Comparison of ENCODE assay signal across 8 cellular contexts in the genomic region with DNA sequence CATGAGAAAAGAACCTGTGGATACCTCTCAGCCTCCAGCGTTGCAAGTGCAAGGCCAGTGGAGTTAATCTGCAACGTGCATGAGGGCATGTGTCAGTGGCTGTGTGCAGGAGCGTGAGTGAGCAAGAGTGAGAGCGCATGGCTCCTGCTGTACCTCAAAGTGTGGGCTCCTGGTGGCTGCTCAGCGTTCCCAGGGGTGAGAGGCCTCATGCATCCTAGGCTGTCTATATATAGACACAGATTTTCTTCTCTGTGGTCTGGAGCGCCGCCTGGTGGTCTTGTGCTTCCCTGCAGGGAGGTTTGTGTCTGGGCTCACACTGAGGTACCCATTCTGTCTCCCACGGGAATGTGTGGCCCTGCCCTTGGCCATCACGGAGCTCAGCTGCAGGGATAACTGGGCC.
A peak's percentile ranks its signal among the peaks of the same experiment; 100 is the strongest.
DNase-seq lines count a peak whose midpoint lies in the region; ATAC-seq, FAIRE-seq and TF ChIP-seq lines count a peak whose summit lies in the region.
"Not testable (repeated sequence)": the region's sequence is repeated elsewhere in the genome, so short reads cannot be mapped to it uniquely, and the experiment has no call there.

No MANE protein-coding gene starts in this region.

- ATAC-seq in GM18868 (IDR thresholded peaks at IDR 0.05; ENCODE audit: unreplicated experiment) = peak; percentile 47
- ATAC-seq in PC-3 = peak; percentile 61
- ATAC-seq in activated CD4-positive, alpha-beta T cell treated with anti-CD3 and anti-CD28 coated beads for 36 hours = peak; percentile 58
- ATAC-seq in GM12878 = peak; percentile 68
- ATAC-seq in heart right ventricle = peak in 6 of 8 donors; percentile 65 to 77 (median 72)
- ATAC-seq in lower lobe of right lung = peak; percentile 55 to 57

- in situ Hi-C loops in GM12878 (cut with MboI) = not testable (repeated sequence)

- DNase-seq in PC-3; activated CD4-positive, alpha-beta T cell treated with anti-CD3 and anti-CD28 coated beads for 36 hours; GM12878 (ENCODE audit: low read depth, low spot score); heart right ventricle; lower lobe of right lung; urothelium cell line (ENCODE audit: low spot score): not testable (repeated sequence)
- DNase-seq in stimulated activated CD4-positive, alpha-beta T cell treated with anti-CD3 and anti-CD28 coated beads, Interleukin-1b, Interleukin-23, amount 100 ng/mL, for 48 hours = peak; percentile 2

- WGBS in GM12878 (ENCODE audit: insufficient coverage, insufficient replicate concordance, low lambda C conversion rate, missing lambda C conversion rate) = 8% methylated on average over 5 of the region's 9 CpGs
- 62 to 68% methylated on average over 3 of the region's 9 CpGs for WGBS in heart right ventricle, 2 donors

- H3K36me3 ChIP-seq in PC-3 (ENCODE audit: low read depth, low read length); GM12878 (ENCODE audit: control insufficient read depth in 2 of 2, insufficient read depth in 2 of 2, low read length in 1 of 2); heart right ventricle; lower lobe of right lung: not testable (repeated sequence)

- not testable (repeated sequence) for BruUV-seq in PC-3 (replicated peaks; lab: Mats Ljungman, UMichigan); GM12878 (replicated peaks; lab: Mats Ljungman, UMichigan)

- TF ChIP-seq EP300 in GM12878 (IDR thresholded peaks at IDR 0.05; ENCODE audit: borderline replicate concordance in 1 of 2, control insufficient read depth in 1 of 2, low read depth in 2 of 2, low read length in 2 of 2) = not testable (repeated sequence)

- not testable (repeated sequence) for H3K79me2 ChIP-seq in PC-3 (ENCODE audit: low read length); GM12878 (ENCODE audit: control insufficient read depth, insufficient read depth, low read length)

- H4K20me1 ChIP-seq in PC-3 (ENCODE audit: low read length); GM12878 (ENCODE audit: control insufficient read depth, insufficient read depth): not testable (repeated sequence)

- SMC1A ChIA-PET in GM12878 (lab: Charles Lee; ENCODE audit: uncharacterized antibody, unreplicated experiment) = not testable (repeated sequence)

- intact Hi-C loops in PC-3 (cut with micrococcal nuclease); activated CD4-positive, alpha-beta T cell treated with anti-CD3 and anti-CD28 coated beads for 36 hours (cut with DNase I, micrococcal nuclease); GM12878 (cut with micrococcal nuclease; ENCODE audit: unreplicated experiment); heart right ventricle (cut with DNase I); lower lobe of right lung (cut with DNase I): not testable (repeated sequence)

- H3F3A ChIP-seq in PC-3 (ENCODE audit: low read length, unreplicated experiment) = not testable (repeated sequence)

- not testable (repeated sequence) for H3K4me2 ChIP-seq in PC-3 (ENCODE audit: low read length); GM12878 (ENCODE audit: control insufficient read depth, insufficient read depth)

- RAD21 ChIA-PET in GM12878 (lab: Charles Lee; ENCODE audit: unreplicated experiment) = not testable (repeated sequence)

- H3K4me1 Mint-ChIP-seq in activated CD4-positive, alpha-beta T cell treated with anti-CD3 and anti-CD28 coated beads for 36 hours = not testable (repeated sequence)

- H3K9me3 Mint-ChIP-seq in activated CD4-positive, alpha-beta T cell treated with anti-CD3 and anti-CD28 coated beads for 36 hours (ENCODE audit: low read depth) = not testable (repeated sequence)

- H3K27ac ChIP-seq in PC-3 (ENCODE audit: low read length); GM12878 (ENCODE audit: control insufficient read depth, insufficient read depth); heart right ventricle; lower lobe of right lung: not testable (repeated sequence)

- not testable (repeated sequence) for H3K27ac Mint-ChIP-seq in activated CD4-positive, alpha-beta T cell treated with anti-CD3 and anti-CD28 coated beads for 36 hours

- TF ChIP-seq CTCF in PC-3 (conservative IDR thresholded peaks at IDR 0.05; ENCODE audit: low read depth, low read length); GM12878 (IDR thresholded peaks at IDR 0.05 in 2 of 3, conservative IDR thresholded peaks at IDR 0.05 in 1 of 3; ENCODE audit: control insufficient read depth in 2 of 3, extremely low read depth in 1 of 3, insufficient read depth in 1 of 3, low read depth in 3 of 3, low read length in 3 of 3); heart right ventricle (IDR thresholded peaks at IDR 0.05); lower lobe of right lung (IDR thresholded peaks at IDR 0.05): not testable (repeated sequence)

- not testable (repeated sequence) for FAIRE-seq in GM12878 (lab: Jason Lieb, UNC)
- FAIRE-seq in urothelium cell line (lab: Jason Lieb, UNC) = peak; percentile 73

- H3K27me3 ChIP-seq in PC-3 (ENCODE audit: low read length); GM12878 (replicated peaks in 1 of 2; ENCODE audit: control insufficient read depth in 2 of 2, insufficient read depth in 2 of 2, low read length in 1 of 2); heart right ventricle; lower lobe of right lung (ENCODE audit: low read depth): not testable (repeated sequence)

- not testable (repeated sequence) for H3K9me3 ChIP-seq in PC-3 (ENCODE audit: low read length); GM12878 (replicated peaks; ENCODE audit: control insufficient read depth, insufficient read depth, low read length); heart right ventricle; lower lobe of right lung

- H3K27me3 Mint-ChIP-seq in activated CD4-positive, alpha-beta T cell treated with anti-CD3 and anti-CD28 coated beads for 36 hours = not testable (repeated sequence)

- not testable (repeated sequence) for H3K4me3 ChIP-seq in PC-3 (ENCODE audit: low read length); GM12878; heart right ventricle; lower lobe of right lung

- not testable (repeated sequence) for H3K9ac ChIP-seq in PC-3 (ENCODE audit: low read length); GM12878 (ENCODE audit: control insufficient read depth, insufficient read depth, low read length)

- H3K36me3 Mint-ChIP-seq in activated CD4-positive, alpha-beta T cell treated with anti-CD3 and anti-CD28 coated beads for 36 hours (ENCODE audit: low read depth) = not testable (repeated sequence)

- POLR2A ChIA-PET in PC-3 (lab: Charles Lee; ENCODE audit: unreplicated experiment); activated CD4-positive, alpha-beta T cell treated with anti-CD3 and anti-CD28 coated beads for 36 hours (lab: Charles Lee); GM12878 (lab: Charles Lee): not testable (repeated sequence)

- not testable (repeated sequence) for H3K4me3 Mint-ChIP-seq in activated CD4-positive, alpha-beta T cell treated with anti-CD3 and anti-CD28 coated beads for 36 hours

- H3K9me2 ChIP-seq in PC-3 (replicated peaks; ENCODE audit: low read length) = not testable (repeated sequence)

- TF ChIP-seq RAD21 in GM12878 (IDR thresholded peaks at IDR 0.05; ENCODE audit: insufficient read depth, low read depth, low read length) = not testable (repeated sequence)

- not testable (repeated sequence) for TF ChIP-seq POLR2A in GM12878 (IDR thresholded peaks at IDR 0.05; ENCODE audit: low read depth, low read length)

- H2AFZ ChIP-seq in PC-3 (ENCODE audit: low read length); GM12878 (ENCODE audit: control insufficient read depth, low read depth, low read length): not testable (repeated sequence)

- CTCF ChIA-PET in PC-3 (lab: Charles Lee); activated CD4-positive, alpha-beta T cell treated with anti-CD3 and anti-CD28 coated beads for 36 hours (lab: Charles Lee); GM12878 (lab: Yijun Ruan, JAX): not testable (repeated sequence)

- not testable (repeated sequence) for H3K4me1 ChIP-seq in PC-3 (ENCODE audit: insufficient read depth, low read length); GM12878 (ENCODE audit: control insufficient read depth, insufficient read depth, low read length); heart right ventricle; lower lobe of right lung
